In genomic region chr18:13871701-13872100, GRCh38 we compare ENCODE assay signal across 29 cellular contexts. TPM values are rescaled to one million over a fixed set of nuclear protein-coding genes. Genes with fewer than 3 reads are reported as not detected.
"Had no signal": no experiment of that assay in that cellular context is flagged by ENCODE, and none has a peak within 500 bp of the region (broad histone marks: within the 10 kb centered on the region; RNA-seq: fewer than 3 reads in every experiment).

No MANE protein-coding gene starts in this region.

- H3K36me3 Mint-ChIP-seq: activated naive CD8-positive, alpha-beta T cell; brain; T-cell had no signal

- H3K4me1 Mint-ChIP-seq: activated CD4-positive, alpha-beta memory T cell treated with anti-CD3 and anti-CD28 coated beads, Interleukin-2, amount 10 ng/mL, durations not matched to agents 7 days and 5 days; activated CD4-positive, alpha-beta T cell treated with anti-CD3 and anti-CD28 coated beads for 36 hours; activated T-helper 17 cell treated with anti-CD3 and anti-CD28 coated beads, Interleukin-2, amount 50 U/mL, for 72 hours; central memory CD8-positive, alpha-beta T cell; T-cell had no signal

- DNase-seq: activated CD4-positive, alpha-beta memory T cell treated with anti-CD3 and anti-CD28 coated beads, Interleukin-2, amount 10 ng/mL, durations not matched to agents 7 days and 5 days; activated CD4-positive, alpha-beta T cell treated with anti-CD3 and anti-CD28 coated beads for 36 hours; activated CD4-positive, alpha-beta T cell treated with anti-CD3 and anti-CD28 coated beads, Interleukin-2, amount 50 U/mL, for 1 hour; activated gamma-delta T cell; activated naive CD4-positive, alpha-beta T cell treated with anti-CD3 and anti-CD28 coated beads for 36 hours; activated T-cell treated with anti-CD3 and anti-CD28 coated beads for 4 hours; activated T-cell treated with anti-CD3 and anti-CD28 coated beads, Interleukin-2, amount 50 U/mL, for 48 hours; amygdala; Kasumi-1; NCI-H1048; NCI-H146; NCI-H187 treated with DMSO at 0.1 percent for 48 hours; NCI-H2171 treated with DMSO at 0.1 percent for 48 hours; NCI-H226; NCI-H526; NCI-H82; SIG-M5; T-cell; T-helper 2 cell had no signal

- ATAC-seq: activated CD4-positive, alpha-beta T cell treated with anti-CD3 and anti-CD28 coated beads for 36 hours; activated T-helper 17 cell treated with anti-CD3 and anti-CD28 coated beads, Interleukin-2, amount 50 U/mL, for 72 hours; T-cell had no signal

- H3K27ac ChIP-seq: VCaP had no signal

- H3K27ac Mint-ChIP-seq: activated CD4-positive, alpha-beta memory T cell treated with anti-CD3 and anti-CD28 coated beads, Interleukin-2, amount 10 ng/mL, durations not matched to agents 7 days and 5 days; activated CD4-positive, alpha-beta T cell treated with anti-CD3 and anti-CD28 coated beads for 36 hours; activated naive CD4-positive, alpha-beta T cell treated with anti-CD3 and anti-CD28 coated beads for 36 hours; activated naive CD8-positive, alpha-beta T cell; activated T-helper 17 cell treated with anti-CD3 and anti-CD28 coated beads, Interleukin-2, amount 50 U/mL, for 72 hours; brain; T-cell had no signal

- H3K4me3 Mint-ChIP-seq: activated CD4-positive, alpha-beta memory T cell treated with anti-CD3 and anti-CD28 coated beads, Interleukin-2, amount 10 ng/mL, durations not matched to agents 7 days and 5 days; activated CD4-positive, alpha-beta T cell treated with anti-CD3 and anti-CD28 coated beads for 36 hours; activated naive CD4-positive, alpha-beta T cell treated with anti-CD3 and anti-CD28 coated beads for 36 hours; activated naive CD8-positive, alpha-beta T cell; activated T-helper 17 cell treated with anti-CD3 and anti-CD28 coated beads, Interleukin-2, amount 50 U/mL, for 72 hours; brain; central memory CD8-positive, alpha-beta T cell; T-cell had no signal

- H3K9me3 Mint-ChIP-seq: activated CD4-positive, alpha-beta memory T cell treated with anti-CD3 and anti-CD28 coated beads, Interleukin-2, amount 10 ng/mL, durations not matched to agents 7 days and 5 days; activated naive CD4-positive, alpha-beta T cell treated with anti-CD3 and anti-CD28 coated beads for 36 hours; activated T-helper 17 cell treated with anti-CD3 and anti-CD28 coated beads, Interleukin-2, amount 50 U/mL, for 72 hours; brain; central memory CD8-positive, alpha-beta T cell; T-cell had no signal

RNA-seq across cellular contexts. Expression of gene MC2R, which starts 43.6 kb away (rescaled TPM):
- total RNA-seq: activated CD4-positive, alpha-beta memory T cell treated with anti-CD3 and anti-CD28 coated beads, Interleukin-2, amount 10 ng/mL, durations not matched to agents 7 days and 5 days; activated CD4-positive, alpha-beta T cell treated with anti-CD3 and anti-CD28 coated beads for 36 hours; activated CD8-positive, alpha-beta memory T cell treated with anti-CD3 and anti-CD28 coated beads for 36 hours; activated naive CD4-positive, alpha-beta T cell treated with anti-CD3 and anti-CD28 coated beads for 36 hours; activated T-helper 17 cell treated with anti-CD3 and anti-CD28 coated beads, Interleukin-2, amount 50 U/mL, for 72 hours; astrocyte; NCI-H460; OCI-LY7; RPMI7951; T-cell had no signal

RNA-seq across cellular contexts. Expression of gene MC5R, which starts 47.8 kb away (rescaled TPM):
- total RNA-seq: activated CD4-positive, alpha-beta memory T cell treated with anti-CD3 and anti-CD28 coated beads, Interleukin-2, amount 10 ng/mL, durations not matched to agents 7 days and 5 days; activated CD4-positive, alpha-beta T cell treated with anti-CD3 and anti-CD28 coated beads for 36 hours; activated CD8-positive, alpha-beta memory T cell treated with anti-CD3 and anti-CD28 coated beads for 36 hours; activated naive CD4-positive, alpha-beta T cell treated with anti-CD3 and anti-CD28 coated beads for 36 hours; activated T-helper 17 cell treated with anti-CD3 and anti-CD28 coated beads, Interleukin-2, amount 50 U/mL, for 72 hours; NCI-H460; OCI-LY7; RPMI7951; T-cell had no signal
